ENCODE assay signal across 17 cellular contexts in genomic region chr3:141150431-141150830, GRCh38.
"Had no signal": no experiment of that assay in that cellular context is flagged by ENCODE, and none has a peak within 500 bp of the region (broad histone marks: within the 10 kb centered on the region; RNA-seq: fewer than 3 reads in every experiment).

No MANE protein-coding gene starts in this region.

- ATAC-seq: activated naive CD8-positive, alpha-beta T cell treated with anti-CD3 and anti-CD28 coated beads, Interleukin-2, amount 50 U/mL, for 24 hours; natural killer cell had no signal

- H3K27ac Mint-ChIP-seq: activated CD4-positive, alpha-beta memory T cell treated with anti-CD3 and anti-CD28 coated beads, Interleukin-2, amount 10 ng/mL, durations not matched to agents 7 days and 5 days; activated naive CD4-positive, alpha-beta T cell treated with anti-CD3 and anti-CD28 coated beads for 36 hours; activated naive CD8-positive, alpha-beta T cell treated with anti-CD3 and anti-CD28 coated beads, Interleukin-2, amount 50 U/mL, for 24 hours; activated T-helper 2 cell treated with anti-CD3 and anti-CD28 coated beads, Interferon-gamma antibody, Interleukin-2, Interleukin-4, amounts not matched to agents 10 μg/mL and 5 μg/mL and 100 μg/mL, durations not matched to agents 14 hours and 24 hours and 36 hours; dendritic cell treated with granulocyte-macrophage colony-stimulating factor and Interleukin-4, amounts not matched to agents 40 ng/mL and 50 ng/mL, for 4 days; memory B cell; natural killer cell had no signal

- H3K36me3 Mint-ChIP-seq: memory B cell, natural killer cell had no signal

- H3K27me3 Mint-ChIP-seq: dendritic cell treated with granulocyte-macrophage colony-stimulating factor and Interleukin-4, amounts not matched to agents 40 ng/mL and 50 ng/mL, for 4 days had no signal

- DNase-seq: activated CD4-positive, alpha-beta memory T cell treated with anti-CD3 and anti-CD28 coated beads, Interleukin-2, amount 10 ng/mL, durations not matched to agents 7 days and 5 days; activated CD4-positive, alpha-beta T cell treated with anti-CD3 and anti-CD28 coated beads for 48 hours; activated CD4-positive, CD25-positive, alpha-beta regulatory T cell; activated naive CD4-positive, alpha-beta T cell treated with anti-CD3 and anti-CD28 coated beads for 36 hours; activated naive CD8-positive, alpha-beta T cell treated with anti-CD3 and anti-CD28 coated beads, Interleukin-2, amount 50 U/mL, for 24 hours; activated T-cell treated with anti-CD3 and anti-CD28 coated beads, Interleukin-2, amount 50 U/mL, for 1 hour; effector memory CD4-positive, alpha-beta T cell; natural killer cell; nucleus accumbens; stimulated activated CD4-positive, alpha-beta T cell treated with anti-CD3 and anti-CD28 coated beads, Interleukin-2, amount 100 ng/mL, for 24 hours; stimulated activated naive CD4-positive, alpha-beta T cell treated with Interleukin-2 at 50 U/mL for 16 hours; trophoblast cell had no signal

- H3K4me3 Mint-ChIP-seq: activated CD4-positive, alpha-beta memory T cell treated with anti-CD3 and anti-CD28 coated beads, Interleukin-2, amount 10 ng/mL, durations not matched to agents 7 days and 5 days; activated naive CD4-positive, alpha-beta T cell treated with anti-CD3 and anti-CD28 coated beads for 36 hours; activated naive CD8-positive, alpha-beta T cell treated with anti-CD3 and anti-CD28 coated beads, Interleukin-2, amount 50 U/mL, for 24 hours; dendritic cell treated with granulocyte-macrophage colony-stimulating factor and Interleukin-4, amounts not matched to agents 40 ng/mL and 50 ng/mL, for 4 days; memory B cell; natural killer cell had no signal

- H3K27ac ChIP-seq: ascending aorta, breast epithelium had no signal

- H3K9me3 Mint-ChIP-seq: activated CD4-positive, alpha-beta memory T cell treated with anti-CD3 and anti-CD28 coated beads, Interleukin-2, amount 10 ng/mL, durations not matched to agents 7 days and 5 days; activated naive CD4-positive, alpha-beta T cell treated with anti-CD3 and anti-CD28 coated beads for 36 hours; activated naive CD8-positive, alpha-beta T cell treated with anti-CD3 and anti-CD28 coated beads, Interleukin-2, amount 50 U/mL, for 24 hours; activated T-helper 2 cell treated with anti-CD3 and anti-CD28 coated beads, Interferon-gamma antibody, Interleukin-2, Interleukin-4, amounts not matched to agents 10 μg/mL and 5 μg/mL and 100 μg/mL, durations not matched to agents 14 hours and 24 hours and 36 hours; dendritic cell treated with granulocyte-macrophage colony-stimulating factor and Interleukin-4, amounts not matched to agents 40 ng/mL and 50 ng/mL, for 4 days; memory B cell; natural killer cell had no signal

- H3K36me3 ChIP-seq: ascending aorta, breast epithelium had no signal

- H3K4me3 ChIP-seq: ascending aorta, breast epithelium had no signal

- H3K27me3 ChIP-seq: ascending aorta, breast epithelium had no signal

- H3K4me1 Mint-ChIP-seq: activated CD4-positive, alpha-beta memory T cell treated with anti-CD3 and anti-CD28 coated beads, Interleukin-2, amount 10 ng/mL, durations not matched to agents 7 days and 5 days; activated naive CD8-positive, alpha-beta T cell treated with anti-CD3 and anti-CD28 coated beads, Interleukin-2, amount 50 U/mL, for 24 hours; memory B cell; natural killer cell had no signal

- H3K9me3 ChIP-seq: ascending aorta, breast epithelium had no signal

- H3K4me1 ChIP-seq: ascending aorta, breast epithelium had no signal
